24 cellular contexts compared by ENCODE assay signal in genomic region chr14:69868363-69868963, GRCh38. TPM values are rescaled to one million over a fixed set of nuclear protein-coding genes. Genes with fewer than 3 reads are reported as not detected.
"Had no signal": no experiment of that assay in that cellular context is flagged by ENCODE, and none has a peak within 500 bp of the region (broad histone marks: within the 10 kb centered on the region; RNA-seq: fewer than 3 reads in every experiment).

No MANE protein-coding gene starts in this region.

- H3K27me3 ChIP-seq: brain microvascular endothelial cell, MG63 had no signal

- H3K27ac Mint-ChIP-seq: activated B cell treated with CpG ODN at 0.5 μM for 24 hours; activated CD4-positive, alpha-beta memory T cell treated with anti-CD3 and anti-CD28 coated beads, Interleukin-2, amount 10 ng/mL, durations not matched to agents 7 days and 5 days; activated CD4-positive, alpha-beta T cell treated with anti-CD3 and anti-CD28 coated beads, Interleukin-2, amount 10 ng/mL, durations not matched to agents 7 days and 5 days; activated naive CD8-positive, alpha-beta T cell; activated T-helper 1 cell treated with anti-CD3 and anti-CD28 coated beads, Interleukin-12 subunit alpha, Interleukin-12 subunit beta, Interleukin-2, Interleukin-4 antibody, amounts not matched to agents 30 ng/mL and 10 ng/mL and 1 ng/mL, durations not matched to agents 14 hours and 24 hours and 36 hours; T-helper 17 cell had no signal

- H3K36me3 ChIP-seq: brain microvascular endothelial cell, cardiac muscle cell, MG63 had no signal

- FAIRE-seq: RCC 7860 had no signal

- H3K4me3 ChIP-seq: cardiac muscle cell, MG63 had no signal

- H3K36me3 Mint-ChIP-seq: activated naive CD8-positive, alpha-beta T cell had no signal

- H3K9me3 Mint-ChIP-seq: activated CD4-positive, alpha-beta memory T cell treated with anti-CD3 and anti-CD28 coated beads, Interleukin-2, amount 10 ng/mL, durations not matched to agents 7 days and 5 days had no signal

- H3K4me3 Mint-ChIP-seq: activated B cell treated with CpG ODN at 0.5 μM for 24 hours; activated CD4-positive, alpha-beta memory T cell treated with anti-CD3 and anti-CD28 coated beads, Interleukin-2, amount 10 ng/mL, durations not matched to agents 7 days and 5 days; activated CD4-positive, alpha-beta T cell treated with anti-CD3 and anti-CD28 coated beads, Interleukin-2, amount 10 ng/mL, durations not matched to agents 7 days and 5 days; activated naive CD8-positive, alpha-beta T cell; activated T-helper 1 cell treated with anti-CD3 and anti-CD28 coated beads, Interleukin-12 subunit alpha, Interleukin-12 subunit beta, Interleukin-2, Interleukin-4 antibody, amounts not matched to agents 30 ng/mL and 10 ng/mL and 1 ng/mL, durations not matched to agents 14 hours and 24 hours and 36 hours; T-helper 17 cell had no signal

- ATAC-seq: T-helper 17 cell had no signal

- H3K27ac ChIP-seq: brain microvascular endothelial cell, cardiac muscle cell had no signal

- DNase-seq: activated B cell treated with CpG ODN at 0.5 μM for 24 hours; activated CD4-positive, alpha-beta memory T cell treated with anti-CD3 and anti-CD28 coated beads, Interleukin-2, amount 10 ng/mL, durations not matched to agents 7 days and 5 days; activated CD4-positive, alpha-beta T cell treated with anti-CD3 and anti-CD28 coated beads for 1 hour; activated CD4-positive, alpha-beta T cell treated with anti-CD3 and anti-CD28 coated beads, Interleukin-2, amount 10 ng/mL, durations not matched to agents 7 days and 5 days; activated effector memory CD4-positive, alpha-beta T cell treated with anti-CD3 and anti-CD28 coated beads, Interleukin-2, amount 50 U/mL, for 16 hours; activated naive CD4-positive, alpha-beta T cell treated with Interleukin-2 at 50 U/mL for 16 hours; amygdala; brain microvascular endothelial cell; MG63; MV-4-11; NCI-H1417 treated with DMSO at 0.1 percent for 48 hours; NCI-H1694; NCI-H2029 treated with DMSO at 0.1 percent for 48 hours; NCI-H510A; NCI-H526 treated with DMSO at 0.1 percent for 48 hours; NCI-H82; NK-92 treated with Interleukin-12 subunit alpha and Interleukin-12 subunit beta, amount 100 ng/mL, for 24 hours; T-helper 17 cell; T-helper 9 cell had no signal

- H3K4me1 Mint-ChIP-seq: activated B cell treated with CpG ODN at 0.5 μM for 24 hours; activated CD4-positive, alpha-beta memory T cell treated with anti-CD3 and anti-CD28 coated beads, Interleukin-2, amount 10 ng/mL, durations not matched to agents 7 days and 5 days; activated CD4-positive, alpha-beta T cell treated with anti-CD3 and anti-CD28 coated beads, Interleukin-2, amount 10 ng/mL, durations not matched to agents 7 days and 5 days; T-helper 17 cell had no signal

RNA-seq across cellular contexts. Expression of gene SMOC1, which starts 10.8 kb away (rescaled TPM):
- total RNA-seq: activated B cell treated with CpG ODN at 0.5 μM for 24 hours; activated CD4-positive, alpha-beta memory T cell treated with anti-CD3 and anti-CD28 coated beads, Interleukin-2, amount 10 ng/mL, durations not matched to agents 7 days and 5 days; activated CD4-positive, alpha-beta T cell treated with anti-CD3 and anti-CD28 coated beads, Interleukin-2, amount 10 ng/mL, durations not matched to agents 7 days and 5 days; activated CD8-positive, alpha-beta memory T cell treated with anti-CD3 and anti-CD28 coated beads for 36 hours; activated T-helper 1 cell treated with anti-CD3 and anti-CD28 coated beads, Interleukin-12 subunit alpha, Interleukin-12 subunit beta, Interleukin-2, Interleukin-4 antibody, amounts not matched to agents 30 ng/mL and 10 ng/mL and 1 ng/mL, durations not matched to agents 14 hours and 24 hours and 36 hours; T-helper 17 cell had no signal
